ENCODE assay signal across 8 cellular contexts in the genomic region with DNA sequence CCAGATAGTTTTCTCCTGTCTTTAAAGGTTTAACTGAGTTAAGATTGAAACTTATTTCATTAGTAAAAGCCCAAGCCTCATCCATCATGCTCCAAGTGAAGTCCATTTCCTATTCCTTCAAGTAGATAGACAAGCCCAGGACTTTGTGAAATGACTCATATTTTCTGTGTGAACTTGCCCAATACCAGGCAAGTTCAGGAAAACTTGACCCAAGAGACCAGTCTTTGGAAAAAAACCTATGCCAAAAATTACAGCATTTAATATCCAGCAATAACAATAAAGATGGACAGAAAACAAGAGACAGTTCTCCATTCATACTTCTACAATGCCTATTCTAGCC. TPM values are rescaled to one million over a fixed set of nuclear protein-coding genes. Genes with fewer than 3 reads are reported as not detected.
DNase-seq lines count a peak whose midpoint lies in the region; ATAC-seq and TF ChIP-seq lines count a peak whose summit lies in the region.

No MANE protein-coding gene starts in this region.

- DNase-seq in AG20443 (ENCODE audit: low spot score) (peak; percentile 34), MM.1S (no peak), naive B cell (no peak), NCI-H524 (lab: John Stamatoyannopoulos, UW) (no peak), foreskin melanocyte (no peak)
- no peak for DNase-seq in activated effector memory CD4-positive, alpha-beta T cell treated with Interleukin-2 at 50 U/mL for 16 hours

- no peaks in the 10 kb centered on the region for H3K9me2 ChIP-seq in MM.1S (replicated peaks; ENCODE audit: insufficient read depth, low read length)

- H3K9me3 ChIP-seq in MM.1S (replicated peaks; ENCODE audit: insufficient read depth, low read length) (no peaks in the 10 kb centered on the region), duodenal mucosa (ENCODE audit: control insufficient read depth in 1 of 2, low read length in 2 of 2) (no peaks in the 10 kb centered on the region)

- ATAC-seq in naive B cell (ENCODE audit: low read depth in 2 of 2), result no peak
- no peak for ATAC-seq in HG03571 (IDR thresholded peaks at IDR 0.05; ENCODE audit: unreplicated experiment)

- no peaks in the 10 kb centered on the region for H3K27me3 Mint-ChIP-seq in naive B cell

- H3K36me3 Mint-ChIP-seq in naive B cell, result no peaks in the 10 kb centered on the region

- peak overlapping the region; percentile 96 to 99 (median 97) for H3K27ac Mint-ChIP-seq in naive B cell

- no peak for TF ChIP-seq CTCF in MM.1S (IDR thresholded peaks at IDR 0.05; ENCODE audit: low read length)

- H3K27me3 ChIP-seq in MM.1S (replicated peaks; ENCODE audit: insufficient read depth, low read length), result peaks cover 6% of the 10 kb centered on the region; the same call in 1 of the 2 replicates
- no peaks in the 10 kb centered on the region for H3K27me3 ChIP-seq in duodenal mucosa (ENCODE audit: control insufficient read depth in 1 of 2, insufficient read depth in 2 of 2, low read length in 2 of 2)

- peak overlapping the region; percentile 90 for H2AFZ ChIP-seq in MM.1S (ENCODE audit: low read length)

- H3F3A ChIP-seq in MM.1S (ENCODE audit: insufficient read depth, low read length), result peaks cover 12% of the 10 kb centered on the region

- peaks cover 11% of the 10 kb centered on the region; the same call in 1 of the 2 replicates for H3K4me1 ChIP-seq in MM.1S (ENCODE audit: low read length)
- H3K4me1 ChIP-seq in duodenal mucosa (ENCODE audit: control insufficient read depth in 1 of 2, insufficient read depth in 2 of 2, low read length in 2 of 2), result peaks cover 7 to 12% of the 10 kb centered on the region in 2 donors

- H3K9ac ChIP-seq in MM.1S (ENCODE audit: low read length) (no peak overlapping the region), duodenal mucosa (ENCODE audit: low read depth in 1 of 2, low read length in 2 of 2) (peak overlapping the region in 1 of 2 donors; percentile 74)

- peaks cover 34 to 68% (median 61%) of the 10 kb centered on the region in 3 donors for H3K4me1 Mint-ChIP-seq in naive B cell

- H3K9me3 Mint-ChIP-seq in naive B cell, result no peaks in the 10 kb centered on the region

- H3K27ac ChIP-seq in MM.1S (ENCODE audit: low read length), result no peak overlapping the region
- no peak overlapping the region for H3K27ac ChIP-seq in duodenal mucosa (ENCODE audit: low read depth, low read length)

- H3K36me3 ChIP-seq in MM.1S (replicated peaks; ENCODE audit: insufficient read depth, low read length), result no peaks in the 10 kb centered on the region
- H3K36me3 ChIP-seq in duodenal mucosa (ENCODE audit: control insufficient read depth in 1 of 2, insufficient read depth in 2 of 2, low read length in 2 of 2), result no peaks in the 10 kb centered on the region

- H4K20me1 ChIP-seq in MM.1S (ENCODE audit: insufficient read depth, low read length), result no peaks in the 10 kb centered on the region

- peak overlapping the region; percentile 84 to 96 (median 94) for H3K4me3 Mint-ChIP-seq in naive B cell

- no peaks in the 10 kb centered on the region for H3K79me2 ChIP-seq in MM.1S (ENCODE audit: low read length)

- H3K4me3 ChIP-seq in MM.1S (ENCODE audit: low read length), result peak overlapping the region; percentile 79
- H3K4me3 ChIP-seq in duodenal mucosa (ENCODE audit: low read depth in 1 of 2, low read length in 2 of 2), result peak overlapping the region; percentile 91 to 95

- H3K4me2 ChIP-seq in MM.1S (ENCODE audit: low read depth, low read length), result peak overlapping the region; percentile 78

RNA-seq across cellular contexts. Expression of a gene that starts 0.4 kb away (rescaled TPM):
- polyA plus RNA-seq in naive B cell (ENCODE audit: low read depth in 6 of 6), result 100 to 1,000 TPM in 4 of 6 donors, 10 to 100 TPM in 2; 70.2 to 136 (median 112) TPM

RNA-seq across cellular contexts. Expression of a gene that starts 25.7 kb away (rescaled TPM):
- polyA plus RNA-seq in naive B cell (ENCODE audit: low read depth in 6 of 6), result 10 to 100 TPM in 5 of 6 donors, 1 to 10 TPM in 1; 4.9 to 18.9 (median 16.2) TPM

RNA-seq across cellular contexts. Expression of a gene that starts 37.3 kb away (rescaled TPM):
- polyA plus RNA-seq in naive B cell (ENCODE audit: low read depth in 6 of 6), result 10 to 100 TPM in 4 of 6 donors, 1 to 10 TPM in 1, under 1 TPM in 1; 0.11 to 14.4 (median 10.5) TPM
